1 cellular context compared by ENCODE assay signal in the genomic region with DNA sequence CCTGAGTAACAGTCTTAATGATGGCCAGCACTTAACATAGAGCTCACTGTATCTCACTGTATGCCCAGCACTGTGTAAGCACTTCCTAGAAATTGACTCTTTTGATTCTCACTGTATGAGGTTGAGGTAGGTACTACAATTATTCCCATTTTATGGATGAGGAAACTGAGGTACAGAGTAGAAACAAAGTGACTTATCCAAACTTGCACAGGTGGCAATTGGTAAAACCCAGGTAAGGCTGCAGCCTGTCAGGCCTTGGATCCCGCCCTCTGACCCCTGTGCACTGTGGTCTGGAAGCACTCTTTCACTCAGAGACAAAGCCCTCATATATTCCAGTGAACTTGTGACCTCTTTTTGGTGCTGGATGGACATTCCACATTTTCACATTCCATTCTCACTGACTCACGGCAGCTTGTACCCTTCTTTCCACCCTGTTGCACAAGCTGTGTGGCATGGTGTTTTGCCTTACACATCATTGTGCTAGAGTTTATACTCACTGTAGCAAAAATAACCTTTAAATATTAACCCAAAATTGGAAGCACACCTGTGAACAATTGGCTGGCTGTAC.
TF ChIP-seq lines count a peak whose summit lies in the region.

No MANE protein-coding gene starts in this region.

TF ChIP-seq in HepG2, 621 proteins besides CTCF, POLR2A, EP300 and RAD21 (continued from another document and continues in another):
- TF ChIP-seq, protein P1, sequence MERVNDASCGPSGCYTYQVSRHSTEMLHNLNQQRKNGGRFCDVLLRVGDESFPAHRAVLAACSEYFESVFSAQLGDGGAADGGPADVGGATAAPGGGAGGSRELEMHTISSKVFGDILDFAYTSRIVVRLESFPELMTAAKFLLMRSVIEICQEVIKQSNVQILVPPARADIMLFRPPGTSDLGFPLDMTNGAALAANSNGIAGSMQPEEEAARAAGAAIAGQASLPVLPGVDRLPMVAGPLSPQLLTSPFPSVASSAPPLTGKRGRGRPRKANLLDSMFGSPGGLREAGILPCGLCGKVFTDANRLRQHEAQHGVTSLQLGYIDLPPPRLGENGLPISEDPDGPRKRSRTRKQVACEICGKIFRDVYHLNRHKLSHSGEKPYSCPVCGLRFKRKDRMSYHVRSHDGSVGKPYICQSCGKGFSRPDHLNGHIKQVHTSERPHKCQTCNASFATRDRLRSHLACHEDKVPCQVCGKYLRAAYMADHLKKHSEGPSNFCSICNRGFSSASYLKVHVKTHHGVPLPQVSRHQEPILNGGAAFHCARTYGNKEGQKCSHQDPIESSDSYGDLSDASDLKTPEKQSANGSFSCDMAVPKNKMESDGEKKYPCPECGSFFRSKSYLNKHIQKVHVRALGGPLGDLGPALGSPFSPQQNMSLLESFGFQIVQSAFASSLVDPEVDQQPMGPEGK (CRISPR knock-in tag; IDR thresholded peaks at IDR 0.05) = peak; percentile 66; the same call in 1 of the 2 replicates
- TF ChIP-seq ATF5 (CRISPR knock-in tag; IDR thresholded peaks at IDR 0.05; ENCODE audit: low read depth) = no peak
- TF ChIP-seq ZNF136 (CRISPR knock-in tag; IDR thresholded peaks at IDR 0.05; ENCODE audit: low read depth) = peak; percentile 58; the same call in 1 of the 2 replicates
- TF ChIP-seq ZNF468 (CRISPR knock-in tag; IDR thresholded peaks at IDR 0.05) = no peak
- no peak for TF ChIP-seq ZBED4 (CRISPR knock-in tag; IDR thresholded peaks at IDR 0.05; ENCODE audit: borderline replicate concordance)
- no peak for TF ChIP-seq ZNF160 (CRISPR knock-in tag; IDR thresholded peaks at IDR 0.05)
- TF ChIP-seq PAF1 (CRISPR knock-in tag; IDR thresholded peaks at IDR 0.05) = no peak
- TF ChIP-seq ZNF230 (CRISPR knock-in tag; IDR thresholded peaks at IDR 0.05) = no peak
- no peak for TF ChIP-seq BCLAF1 (IDR thresholded peaks at IDR 0.05)
- TF ChIP-seq ZSCAN21 (CRISPR knock-in tag; IDR thresholded peaks at IDR 0.05; ENCODE audit: borderline replicate concordance) = 0 out of 2 replicates have a peak, but pooled peaks have one; percentile 65
- peak; percentile 49; the same call in 1 of the 2 replicates for TF ChIP-seq TBX3 (IDR thresholded peaks at IDR 0.05; ENCODE audit: borderline replicate concordance)
- peak; percentile 77; the same call in 1 of the 2 replicates for TF ChIP-seq DNMT3B (CRISPR knock-in tag; conservative IDR thresholded peaks at IDR 0.05)
- no peak for TF ChIP-seq PTBP1 (IDR thresholded peaks at IDR 0.05; ENCODE audit: low read depth, low read length, poor library complexity, severe bottlenecking)
- no peak for TF ChIP-seq ONECUT2 (CRISPR knock-in tag; IDR thresholded peaks at IDR 0.05)
- no peak for TF ChIP-seq SCMH1 (CRISPR knock-in tag; IDR thresholded peaks at IDR 0.05; ENCODE audit: borderline replicate concordance)
- peak; percentile 99 for TF ChIP-seq GATAD2A (CRISPR knock-in tag; IDR thresholded peaks at IDR 0.05)
- TF ChIP-seq, protein P2, sequence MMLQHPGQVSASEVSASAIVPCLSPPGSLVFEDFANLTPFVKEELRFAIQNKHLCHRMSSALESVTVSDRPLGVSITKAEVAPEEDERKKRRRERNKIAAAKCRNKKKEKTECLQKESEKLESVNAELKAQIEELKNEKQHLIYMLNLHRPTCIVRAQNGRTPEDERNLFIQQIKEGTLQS (CRISPR knock-in tag; IDR thresholded peaks at IDR 0.05) = peak; percentile 99
- no peak for TF ChIP-seq FOXA1 (IDR thresholded peaks at IDR 0.05)
- TF ChIP-seq FOXA1 (CRISPR knock-in tag; IDR thresholded peaks at IDR 0.05) = peak; percentile 48
- peak; percentile 63; the same call in 1 of the 2 replicates for TF ChIP-seq TFAP4 (IDR thresholded peaks at IDR 0.05; ENCODE audit: borderline replicate concordance, low read depth)
- no peak for TF ChIP-seq HNRNPL (IDR thresholded peaks at IDR 0.05; ENCODE audit: low read depth, low read length)
- 0 out of 2 replicates have a peak, but pooled peaks have one; percentile 21 for TF ChIP-seq PRMT3 (CRISPR knock-in tag; IDR thresholded peaks at IDR 0.05; ENCODE audit: borderline replicate concordance, low read depth)
- TF ChIP-seq, protein P3, sequence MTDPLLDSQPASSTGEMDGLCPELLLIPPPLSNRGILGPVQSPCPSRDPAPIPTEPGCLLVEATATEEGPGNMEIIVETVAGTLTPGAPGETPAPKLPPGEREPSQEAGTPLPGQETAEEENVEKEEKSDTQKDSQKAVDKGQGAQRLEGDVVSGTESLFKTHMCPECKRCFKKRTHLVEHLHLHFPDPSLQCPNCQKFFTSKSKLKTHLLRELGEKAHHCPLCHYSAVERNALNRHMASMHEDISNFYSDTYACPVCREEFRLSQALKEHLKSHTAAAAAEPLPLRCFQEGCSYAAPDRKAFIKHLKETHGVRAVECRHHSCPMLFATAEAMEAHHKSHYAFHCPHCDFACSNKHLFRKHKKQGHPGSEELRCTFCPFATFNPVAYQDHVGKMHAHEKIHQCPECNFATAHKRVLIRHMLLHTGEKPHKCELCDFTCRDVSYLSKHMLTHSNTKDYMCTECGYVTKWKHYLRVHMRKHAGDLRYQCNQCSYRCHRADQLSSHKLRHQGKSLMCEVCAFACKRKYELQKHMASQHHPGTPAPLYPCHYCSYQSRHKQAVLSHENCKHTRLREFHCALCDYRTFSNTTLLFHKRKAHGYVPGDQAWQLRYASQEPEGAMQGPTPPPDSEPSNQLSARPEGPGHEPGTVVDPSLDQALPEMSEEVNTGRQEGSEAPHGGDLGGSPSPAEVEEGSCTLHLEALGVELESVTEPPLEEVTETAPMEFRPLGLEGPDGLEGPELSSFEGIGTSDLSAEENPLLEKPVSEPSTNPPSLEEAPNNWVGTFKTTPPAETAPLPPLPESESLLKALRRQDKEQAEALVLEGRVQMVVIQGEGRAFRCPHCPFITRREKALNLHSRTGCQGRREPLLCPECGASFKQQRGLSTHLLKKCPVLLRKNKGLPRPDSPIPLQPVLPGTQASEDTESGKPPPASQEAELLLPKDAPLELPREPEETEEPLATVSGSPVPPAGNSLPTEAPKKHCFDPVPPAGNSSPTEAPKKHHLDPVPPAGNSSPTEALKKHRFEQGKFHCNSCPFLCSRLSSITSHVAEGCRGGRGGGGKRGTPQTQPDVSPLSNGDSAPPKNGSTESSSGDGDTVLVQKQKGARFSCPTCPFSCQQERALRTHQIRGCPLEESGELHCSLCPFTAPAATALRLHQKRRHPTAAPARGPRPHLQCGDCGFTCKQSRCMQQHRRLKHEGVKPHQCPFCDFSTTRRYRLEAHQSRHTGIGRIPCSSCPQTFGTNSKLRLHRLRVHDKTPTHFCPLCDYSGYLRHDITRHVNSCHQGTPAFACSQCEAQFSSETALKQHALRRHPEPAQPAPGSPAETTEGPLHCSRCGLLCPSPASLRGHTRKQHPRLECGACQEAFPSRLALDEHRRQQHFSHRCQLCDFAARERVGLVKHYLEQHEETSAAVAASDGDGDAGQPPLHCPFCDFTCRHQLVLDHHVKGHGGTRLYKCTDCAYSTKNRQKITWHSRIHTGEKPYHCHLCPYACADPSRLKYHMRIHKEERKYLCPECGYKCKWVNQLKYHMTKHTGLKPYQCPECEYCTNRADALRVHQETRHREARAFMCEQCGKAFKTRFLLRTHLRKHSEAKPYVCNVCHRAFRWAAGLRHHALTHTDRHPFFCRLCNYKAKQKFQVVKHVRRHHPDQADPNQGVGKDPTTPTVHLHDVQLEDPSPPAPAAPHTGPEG (CRISPR knock-in tag; IDR thresholded peaks at IDR 0.05) = no peak
- peak; percentile 69; the same call in 1 of the 2 replicates for TF ChIP-seq FOXK2 (IDR thresholded peaks at IDR 0.05)
- TF ChIP-seq, protein P4, sequence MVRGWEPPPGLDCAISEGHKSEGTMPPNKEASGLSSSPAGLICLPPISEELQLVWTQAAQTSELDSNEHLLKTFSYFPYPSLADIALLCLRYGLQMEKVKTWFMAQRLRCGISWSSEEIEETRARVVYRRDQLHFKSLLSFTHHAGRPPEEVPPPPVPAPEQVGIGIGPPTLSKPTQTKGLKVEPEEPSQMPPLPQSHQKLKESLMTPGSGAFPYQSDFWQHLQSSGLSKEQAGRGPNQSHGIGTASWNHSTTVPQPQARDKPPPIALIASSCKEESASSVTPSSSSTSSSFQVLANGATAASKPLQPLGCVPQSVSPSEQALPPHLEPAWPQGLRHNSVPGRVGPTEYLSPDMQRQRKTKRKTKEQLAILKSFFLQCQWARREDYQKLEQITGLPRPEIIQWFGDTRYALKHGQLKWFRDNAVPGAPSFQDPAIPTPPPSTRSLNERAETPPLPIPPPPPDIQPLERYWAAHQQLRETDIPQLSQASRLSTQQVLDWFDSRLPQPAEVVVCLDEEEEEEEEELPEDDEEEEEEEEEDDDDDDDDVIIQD (CRISPR knock-in tag; IDR thresholded peaks at IDR 0.05; ENCODE audit: low read depth) = peak; percentile 98
- no peak for TF ChIP-seq ZNF709 (CRISPR knock-in tag; IDR thresholded peaks at IDR 0.05)
- no peak for TF ChIP-seq NFRKB (IDR thresholded peaks at IDR 0.05)
- no peak for TF ChIP-seq ZNF549 (CRISPR knock-in tag; IDR thresholded peaks at IDR 0.05)
- TF ChIP-seq FOXJ3 (CRISPR knock-in tag; IDR thresholded peaks at IDR 0.05; ENCODE audit: borderline replicate concordance) = peak; percentile 91; the same call in 1 of the 2 replicates
- peak; percentile 97 for TF ChIP-seq NCOA2 (CRISPR knock-in tag; IDR thresholded peaks at IDR 0.05)
- peak; percentile 84 for TF ChIP-seq HNF4G (IDR thresholded peaks at IDR 0.05; ENCODE audit: borderline replicate concordance, low read depth, low read length)
- TF ChIP-seq HNF4G (CRISPR knock-in tag; IDR thresholded peaks at IDR 0.05; ENCODE audit: borderline replicate concordance, low read depth) = peak; percentile 85
- TF ChIP-seq ZNF30 (CRISPR knock-in tag; IDR thresholded peaks at IDR 0.05) = no peak
- no peak for TF ChIP-seq PRDM4 (CRISPR knock-in tag; IDR thresholded peaks at IDR 0.05; ENCODE audit: borderline replicate concordance)
